In the genomic region with DNA sequence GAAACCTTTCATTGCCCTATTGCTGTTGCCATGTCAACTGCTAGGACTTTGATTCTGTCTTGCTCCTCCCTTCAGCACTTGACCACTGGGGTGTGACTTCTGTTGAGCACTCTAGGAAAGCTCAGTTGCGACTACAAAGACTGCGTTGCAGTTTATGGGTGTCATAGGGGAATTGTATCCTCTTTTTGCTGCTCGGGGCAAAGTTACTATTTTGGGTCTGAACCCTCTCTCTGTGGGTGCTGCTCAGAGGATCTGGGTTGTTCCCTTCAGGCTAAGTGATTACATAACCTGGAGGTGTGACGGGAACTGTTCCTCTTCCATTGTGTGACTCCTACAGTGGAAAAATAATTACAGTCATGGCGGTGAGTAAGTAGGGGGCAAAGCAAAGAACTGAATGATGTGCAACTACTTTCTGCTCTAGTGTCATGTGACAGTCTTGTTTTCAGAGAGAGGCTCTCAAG, we compare ENCODE assay signal across 9 cellular contexts. TPM values are rescaled to one million over a fixed set of nuclear protein-coding genes. Genes with fewer than 3 reads are reported as not detected.
DNase-seq lines count a peak whose midpoint lies in the region; ATAC-seq and TF ChIP-seq lines count a peak whose summit lies in the region.
"Had no signal": no experiment of that assay in that cellular context is flagged by ENCODE, and none has a peak within 500 bp of the region (broad histone marks: within the 10 kb centered on the region; RNA-seq: fewer than 3 reads in every experiment).

No MANE protein-coding gene starts in this region.

- no peak for TF ChIP-seq EP300 in gastroesophageal sphincter (IDR thresholded peaks at IDR 0.05)

- TF ChIP-seq CTCF in RWPE2 (IDR thresholded peaks at IDR 0.05; ENCODE audit: poor library complexity, severe bottlenecking), result no peak
- TF ChIP-seq CTCF in gastroesophageal sphincter (IDR thresholded peaks at IDR 0.05), result no peak
- TF ChIP-seq CTCF in thyroid gland (IDR thresholded peaks at IDR 0.05), result no peak

- in situ Hi-C loops in KBM-7 (cut with MboI; ENCODE audit: low pct_unique_long_range_greater_than_20kb, low sequenced_read_pairs), result no loop called here

- no peak overlapping the region for H3K27ac ChIP-seq in RWPE2 (ENCODE audit: poor library complexity, severe bottlenecking)
- no peak overlapping the region for H3K27ac ChIP-seq in gastroesophageal sphincter
- no peak overlapping the region for H3K27ac ChIP-seq in thyroid gland
- H3K27ac ChIP-seq: cardiac muscle cell had no signal

- ATAC-seq in RWPE2 (ENCODE audit: low read depth), result peak; percentile 44
- peak; percentile 78 for ATAC-seq in gastroesophageal sphincter
- no peak for ATAC-seq in HG03135 (IDR thresholded peaks at IDR 0.05; ENCODE audit: unreplicated experiment)
- ATAC-seq: activated CD4-positive, CD25-positive, alpha-beta regulatory T cell treated with anti-CD3 and anti-CD28 coated beads, Interleukin-2, amount 50 U/mL, for 24 hours had no signal

- intact Hi-C loops in thyroid gland (cut with DNase I), result no loop called here

- DNase-seq in KBM-7 (peak; percentile 39), RWPE2 (ENCODE audit: low spot score) (no peak), thyroid gland (peak; percentile 30 to 33)
- no peak for DNase-seq in activated effector memory CD4-positive, alpha-beta T cell treated with anti-CD3 and anti-CD28 coated beads, Interleukin-2, amount 50 U/mL, for 16 hours
- no peak for DNase-seq in central memory CD4-positive, alpha-beta T cell

- TF ChIP-seq POLR2A in gastroesophageal sphincter (IDR thresholded peaks at IDR 0.05), result no peak
- no peak for TF ChIP-seq POLR2A in thyroid gland (IDR thresholded peaks at IDR 0.05)

- H3K9me3 ChIP-seq in RWPE2 (ENCODE audit: severe bottlenecking), result no peaks in the 10 kb centered on the region
- H3K9me3 ChIP-seq in gastroesophageal sphincter, result peaks cover 0 to 10% (median 0%) of the 10 kb centered on the region in 3 donors
- H3K9me3 ChIP-seq in thyroid gland, result no peaks in the 10 kb centered on the region

- WGBS in gastroesophageal sphincter (ENCODE audit: low coverage in 1 of 2), 2 donors, result 66 to 92% methylated on average over 3 to 5 of the region's 5 CpGs
- 32 to 51% methylated on average over 5 of the region's 5 CpGs for WGBS in thyroid gland, 2 donors

- H3K4me1 ChIP-seq in RWPE2 (ENCODE audit: insufficient read depth, poor library complexity, severe bottlenecking) (no peaks in the 10 kb centered on the region), gastroesophageal sphincter (peaks cover 0 to 9% (median 0%) of the 10 kb centered on the region in 3 donors), thyroid gland (no peaks in the 10 kb centered on the region)

- no peak overlapping the region for H3K4me3 ChIP-seq in RWPE2 (ENCODE audit: severe bottlenecking)
- no peak overlapping the region for H3K4me3 ChIP-seq in gastroesophageal sphincter
- H3K4me3 ChIP-seq in thyroid gland (replicated peaks in 1 of 3), result no peak overlapping the region
- H3K4me3 ChIP-seq: cardiac muscle cell had no signal

- H3K27me3 ChIP-seq in RWPE2 (ENCODE audit: insufficient read depth, poor library complexity, severe bottlenecking), result no peaks in the 10 kb centered on the region
- no peaks in the 10 kb centered on the region for H3K27me3 ChIP-seq in gastroesophageal sphincter
- H3K27me3 ChIP-seq in thyroid gland, result no peaks in the 10 kb centered on the region
- H3K27me3 ChIP-seq: cardiac muscle cell had no signal

- no peaks in the 10 kb centered on the region for H3K36me3 ChIP-seq in RWPE2 (ENCODE audit: low read depth)
- H3K36me3 ChIP-seq in gastroesophageal sphincter, result no peaks in the 10 kb centered on the region
- H3K36me3 ChIP-seq in thyroid gland, result no peaks in the 10 kb centered on the region
- H3K36me3 ChIP-seq: cardiac muscle cell had no signal

RNA-seq across cellular contexts. Expression of a gene that starts 44.3 kb away (rescaled TPM):
- total RNA-seq in gastroesophageal sphincter (1 to 10 TPM in 3 of 4 donors, under 1 TPM in 1; 0.84 to 4.7 (median 1.4) TPM), thyroid gland (1 to 10 TPM in 3 of 4 donors, under 1 TPM in 1; 0.56 to 2.6 (median 1.8) TPM)

Comparison
In these comparisons a context has a peak if more than half of its experiments do, and no peak if none do; other contexts are left out.
1. DNase-seq: peak in KBM-7 (single experiment) and thyroid gland (2 of 2); none in RWPE2 (single experiment), activated effector memory CD4-positive, alpha-beta T cell treated with anti-CD3 and anti-CD28 coated beads, Interleukin-2, amount 50 U/mL, for 16 hours (single experiment) and central memory CD4-positive, alpha-beta T cell (single experiment).